1 cellular context compared by ENCODE assay signal in the genomic region with DNA sequence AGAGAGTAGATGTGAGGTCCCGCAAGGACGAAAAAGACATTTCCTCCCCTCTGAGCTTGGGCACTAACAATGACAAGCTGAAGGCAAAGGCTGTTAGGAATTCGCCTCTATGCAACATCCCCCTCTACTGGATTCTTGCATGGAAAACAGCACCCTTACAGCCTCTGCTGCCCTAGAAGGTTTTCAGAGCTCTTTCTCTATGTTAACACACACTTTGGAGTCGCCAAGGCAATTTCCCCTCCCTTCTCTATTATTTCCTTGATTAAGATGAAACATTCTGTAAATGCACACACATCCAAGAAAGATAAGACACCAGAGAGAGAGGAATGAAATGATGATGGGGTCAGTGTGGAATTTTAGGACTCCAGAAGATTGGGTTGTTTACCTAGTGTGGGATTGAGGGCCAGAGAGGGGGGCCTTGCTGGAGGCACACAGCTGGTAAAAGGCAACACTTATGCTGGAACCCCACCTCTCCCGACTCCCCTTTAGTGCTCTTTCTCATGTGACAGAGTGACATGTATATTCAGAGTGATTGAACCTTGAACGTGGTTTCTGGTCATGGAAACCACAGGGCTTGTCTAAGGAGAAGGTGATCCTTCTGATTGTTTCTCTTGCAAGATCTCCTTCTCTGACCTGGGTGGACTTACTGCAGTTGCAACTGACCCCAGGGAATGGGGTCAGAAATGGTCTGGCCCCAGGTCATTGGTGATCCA.
TF ChIP-seq lines count a peak whose summit lies in the region.

No MANE protein-coding gene starts in this region.

TF ChIP-seq in endothelial cell of umbilical vein, 7 proteins besides CTCF, POLR2A, EP300 and RAD21 (continued from another document):
- TF ChIP-seq JUN (IDR thresholded peaks at IDR 0.05; ENCODE audit: borderline replicate concordance, insufficient read depth, insufficient read length, low read depth) (no peak), GATA2 (IDR thresholded peaks at IDR 0.05; ENCODE audit: insufficient read depth, insufficient read length, low read depth, low read length) (no peak)
- TF ChIP-seq, protein P1, sequence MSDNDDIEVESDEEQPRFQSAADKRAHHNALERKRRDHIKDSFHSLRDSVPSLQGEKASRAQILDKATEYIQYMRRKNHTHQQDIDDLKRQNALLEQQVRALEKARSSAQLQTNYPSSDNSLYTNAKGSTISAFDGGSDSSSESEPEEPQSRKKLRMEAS (IDR thresholded peaks at IDR 0.05; ENCODE audit: insufficient read depth, insufficient read length) = no peak
